30 cellular contexts compared by ENCODE assay signal in genomic region chr17:56175299-56175935, GRCh38. TPM values are rescaled to one million over a fixed set of nuclear protein-coding genes. Genes with fewer than 3 reads are reported as not detected.
DNase-seq lines count a peak whose midpoint lies in the region; ATAC-seq, FAIRE-seq and TF ChIP-seq lines count a peak whose summit lies in the region.
"Had no signal": no experiment of that assay in that cellular context is flagged by ENCODE, and none has a peak within 500 bp of the region (broad histone marks: within the 10 kb centered on the region; RNA-seq: fewer than 3 reads in every experiment).

No MANE protein-coding gene starts in this region.

- H3K27me3 ChIP-seq in pancreas (no peaks in the 10 kb centered on the region), body of pancreas (no peaks in the 10 kb centered on the region)
- H3K27me3 ChIP-seq: BLaER1 treated with 17β-estradiol and CSF1 and Interleukin-3, amounts not matched to agents 10 nM and 100 nM; upper lobe of left lung had no signal

- no peaks in the 10 kb centered on the region for H3K36me3 Mint-ChIP-seq in stimulated activated naive B cell treated with anti-CD40 and anti-IgM and Interleukin-4, amounts not matched to agents 10 μg/mL and 1 μg/mL and 100 μg/mL, for 72 hours
- H3K36me3 Mint-ChIP-seq: activated naive CD8-positive, alpha-beta T cell had no signal

- H3K36me3 ChIP-seq in pancreas = no peaks in the 10 kb centered on the region
- no peaks in the 10 kb centered on the region for H3K36me3 ChIP-seq in body of pancreas (replicated peaks in 1 of 2; ENCODE audit: insufficient read depth in 1 of 2, low read depth in 2 of 2)
- H3K36me3 ChIP-seq: BLaER1 treated with 17β-estradiol and CSF1 and Interleukin-3, amounts not matched to agents 10 nM and 100 nM; heart left ventricle; lower lobe of right lung; prostate gland; upper lobe of left lung had no signal

- H3K4me3 ChIP-seq in GM12865 (ENCODE audit: low read depth, low read length) (no peak overlapping the region), pancreas (no peak overlapping the region), body of pancreas (no peak overlapping the region)
- H3K4me3 ChIP-seq: BLaER1 treated with 17β-estradiol and CSF1 and Interleukin-3, amounts not matched to agents 10 nM and 100 nM; GM23338; heart left ventricle; lower lobe of right lung; prostate gland; upper lobe of left lung had no signal

- WGBS in pancreas, 2 donors = 32 to 38% methylated on average over 2 of the region's 2 CpGs
- 33 to 55% methylated on average over 2 of the region's 2 CpGs for WGBS in body of pancreas, 2 donors

- H3K4me1 Mint-ChIP-seq in stimulated activated naive B cell treated with anti-CD40 and anti-IgM and Interleukin-4, amounts not matched to agents 10 μg/mL and 1 μg/mL and 100 μg/mL, for 72 hours = no peaks in the 10 kb centered on the region
- H3K4me1 Mint-ChIP-seq: activated B cell treated with CpG ODN at 0.5 μM for 24 hours; activated T-helper 17 cell treated with anti-CD3 and anti-CD28 coated beads, Interleukin-2, amount 50 U/mL, for 72 hours had no signal

- FAIRE-seq in HTR-8/SVneo (lab: Jason Lieb, UNC) = peak; percentile 26
- no peak for FAIRE-seq in pancreas (lab: Jason Lieb, UNC)
- FAIRE-seq: RCC 7860 had no signal

- ATAC-seq in stimulated activated naive B cell treated with anti-CD40 and anti-IgM and Interleukin-4, amounts not matched to agents 10 μg/mL and 1 μg/mL and 100 μg/mL, for 72 hours (replicated peaks) = no peak
- ATAC-seq in pancreas (no peak), body of pancreas (no peak), HG02763 (IDR thresholded peaks at IDR 0.05; ENCODE audit: unreplicated experiment) (no peak)
- ATAC-seq: activated T-helper 17 cell treated with anti-CD3 and anti-CD28 coated beads, Interleukin-2, amount 50 U/mL, for 72 hours; esophagus mucosa; GM23338; heart left ventricle; lower lobe of right lung; sciatic nerve had no signal

- no peak for TF ChIP-seq POLR2A in body of pancreas (IDR thresholded peaks at IDR 0.05)

- no peak overlapping the region for H3K27ac ChIP-seq in pancreas
- H3K27ac ChIP-seq in body of pancreas = no peak overlapping the region
- H3K27ac ChIP-seq: BLaER1 treated with 17β-estradiol and CSF1 and Interleukin-3, amounts not matched to agents 10 nM and 100 nM; heart left ventricle; lower lobe of right lung; prostate gland; upper lobe of left lung had no signal

- TF ChIP-seq CTCF in GM12865 (IDR thresholded peaks at IDR 0.05; ENCODE audit: insufficient read depth, low read depth, low read length, missing control alignments) (no peak), pancreas (IDR thresholded peaks at IDR 0.05) (no peak), body of pancreas (IDR thresholded peaks at IDR 0.05) (no peak)

- DNase-seq in GM12865 (ENCODE audit: low read depth) (peak; percentile 9), HTR-8/SVneo (ENCODE audit: insufficient read length, low spot score) (no peak), kidney tubule cell (ENCODE audit: low spot score) (peak; percentile 29), pancreas (no peak), body of pancreas (no peak)
- DNase-seq in stimulated activated naive B cell treated with anti-CD40 and anti-IgM and Interleukin-4, amounts not matched to agents 10 μg/mL and 1 μg/mL and 100 μg/mL, for 72 hours = no peak
- DNase-seq: activated B cell treated with CpG ODN at 0.5 μM for 24 hours; activated CD4-positive, alpha-beta T cell treated with anti-CD3 and anti-CD28 coated beads, Interleukin-2, amount 50 U/mL, for 4 hours; activated CD8-positive, alpha-beta memory T cell treated with anti-CD3 and anti-CD28 coated beads, Interleukin-2, amount 50 U/mL, for 4 hours; anterior cingulate cortex; cortex of kidney; foreskin fibroblast; heart left ventricle; lower lobe of right lung; NCI-H1694 treated with DMSO at 0.1 percent for 48 hours; NCI-H748 treated with DMSO at 0.1 percent for 48 hours; stimulated activated CD8-positive, alpha-beta memory T cell treated with anti-CD3 and anti-CD28 coated beads, Interleukin-4, amount 100 ng/mL, for 48 hours; upper lobe of left lung had no signal

- no peaks in the 10 kb centered on the region for H3K27me3 Mint-ChIP-seq in stimulated activated naive B cell treated with anti-CD40 and anti-IgM and Interleukin-4, amounts not matched to agents 10 μg/mL and 1 μg/mL and 100 μg/mL, for 72 hours

- peak overlapping the region; percentile 47 for H3K27ac Mint-ChIP-seq in stimulated activated naive B cell treated with anti-CD40 and anti-IgM and Interleukin-4, amounts not matched to agents 10 μg/mL and 1 μg/mL and 100 μg/mL, for 72 hours
- H3K27ac Mint-ChIP-seq: activated B cell treated with CpG ODN at 0.5 μM for 24 hours; activated naive CD8-positive, alpha-beta T cell; activated T-helper 17 cell treated with anti-CD3 and anti-CD28 coated beads, Interleukin-2, amount 50 U/mL, for 72 hours; GM23338 had no signal

- H3K9me3 Mint-ChIP-seq in stimulated activated naive B cell treated with anti-CD40 and anti-IgM and Interleukin-4, amounts not matched to agents 10 μg/mL and 1 μg/mL and 100 μg/mL, for 72 hours = no peaks in the 10 kb centered on the region
- H3K9me3 Mint-ChIP-seq: activated B cell treated with CpG ODN at 0.5 μM for 24 hours; activated T-helper 17 cell treated with anti-CD3 and anti-CD28 coated beads, Interleukin-2, amount 50 U/mL, for 72 hours; GM23338; neural crest cell had no signal

- no peaks in the 10 kb centered on the region for H3K9me3 ChIP-seq in pancreas
- H3K9me3 ChIP-seq in body of pancreas = no peaks in the 10 kb centered on the region
- H3K9me3 ChIP-seq: BLaER1 treated with 17β-estradiol and CSF1 and Interleukin-3, amounts not matched to agents 10 nM and 100 nM; heart left ventricle; lower lobe of right lung; prostate gland; upper lobe of left lung had no signal

- H3K4me1 ChIP-seq in pancreas (no peaks in the 10 kb centered on the region), body of pancreas (no peaks in the 10 kb centered on the region)
- H3K4me1 ChIP-seq: lower lobe of right lung, prostate gland, upper lobe of left lung had no signal

- no peak overlapping the region for H3K4me3 Mint-ChIP-seq in stimulated activated naive B cell treated with anti-CD40 and anti-IgM and Interleukin-4, amounts not matched to agents 10 μg/mL and 1 μg/mL and 100 μg/mL, for 72 hours
- H3K4me3 Mint-ChIP-seq: activated B cell treated with CpG ODN at 0.5 μM for 24 hours; activated naive CD8-positive, alpha-beta T cell; activated T-helper 17 cell treated with anti-CD3 and anti-CD28 coated beads, Interleukin-2, amount 50 U/mL, for 72 hours; GM23338; neural crest cell had no signal

- intact Hi-C loops in pancreas (cut with DNase I) = no loop called here
- intact Hi-C loops in body of pancreas (cut with DNase I) = no loop called here

RNA-seq across cellular contexts. Expression of gene ANKFN1, which starts 22.1 kb away (rescaled TPM):
- under 1 TPM in 2 of 6 donors, not detected in 4; 0.16 to 0.20 TPM for total RNA-seq in pancreas
- under 1 TPM; 0.05 to 0.08 TPM for polyA plus RNA-seq in pancreas
- under 1 TPM; 0.26 to 0.33 TPM for total RNA-seq in body of pancreas
- total RNA-seq: activated B cell treated with CpG ODN at 0.5 μM for 24 hours, cardiac septum, esophagus mucosa, GM23338, heart left ventricle, kidney epithelial cell had no signal
- polyA plus RNA-seq: GM23338, heart left ventricle had no signal

Comparison
In these comparisons a context has a peak if more than half of its experiments do, and no peak if none do; other contexts are left out.
1. DNase-seq: peak in GM12865 (single experiment) and kidney tubule cell (single experiment); none in HTR-8/SVneo (single experiment), stimulated activated naive B cell treated with anti-CD40 and anti-IgM and Interleukin-4, amounts not matched to agents 10 μg/mL and 1 μg/mL and 100 μg/mL, for 72 hours (single experiment), pancreas (0 of 6) and body of pancreas (0 of 4).